In the genomic region with DNA sequence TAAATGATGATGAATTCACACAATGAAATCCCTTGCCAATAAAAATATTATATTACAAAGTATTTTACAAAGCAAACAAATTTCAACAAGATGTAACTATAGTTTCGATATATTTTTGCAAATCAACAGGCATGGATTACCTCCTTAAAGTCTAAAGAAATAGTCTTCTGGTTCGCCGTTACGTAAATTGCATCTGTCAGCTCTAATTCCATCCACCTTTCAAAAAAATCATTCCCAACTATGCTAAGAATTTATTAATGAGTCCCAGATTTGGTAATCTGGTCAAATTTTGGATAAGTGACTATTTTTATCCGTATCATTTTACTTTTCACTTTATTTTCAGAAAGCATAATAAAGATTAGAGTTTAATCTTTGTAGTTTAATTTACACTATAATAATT, we compare ENCODE assay signal across 28 cellular contexts.
DNase-seq lines count a peak whose midpoint lies in the region; ATAC-seq, FAIRE-seq and TF ChIP-seq lines count a peak whose summit lies in the region.
"Had no signal": no experiment of that assay in that cellular context is flagged by ENCODE, and none has a peak within 500 bp of the region (broad histone marks: within the 10 kb centered on the region; RNA-seq: fewer than 3 reads in every experiment).

No MANE protein-coding gene starts in this region.

- H3K79me1 ChIP-seq in IMR-90 (ENCODE audit: low read depth in 1 of 2, low read length in 2 of 2), result no peaks in the 10 kb centered on the region

- no peak overlapping the region for H3K18ac ChIP-seq in IMR-90 (ENCODE audit: low read depth, low read length)

- no peak overlapping the region for H3K4ac ChIP-seq in IMR-90 (ENCODE audit: low read depth, low read length)

- CTCF ChIA-PET in HepG2 (lab: Yijun Ruan, JAX; ENCODE audit: low intra/inter-chr PET ratio, low total read pairs) (no interaction called here), IMR-90 (lab: Yijun Ruan, JAX) (no interaction called here)

- H3K4me3 Mint-ChIP-seq in neural progenitor cell, result no peak overlapping the region
- H3K4me3 Mint-ChIP-seq: CD14-positive monocyte; CD4-positive, alpha-beta memory T cell; CD4-positive, CD25-positive, alpha-beta regulatory T cell; CD8-positive, alpha-beta memory T cell had no signal

- dilution Hi-C loops in IMR-90 (cut with HindIII; ENCODE audit: low sequenced_read_pairs, unreplicated experiment), result no loop called here

- H3K79me2 ChIP-seq in HepG2 (ENCODE audit: insufficient read depth, low read length) (no peaks in the 10 kb centered on the region), neural progenitor cell (ENCODE audit: low read depth) (no peaks in the 10 kb centered on the region)

- H3K9me1 ChIP-seq in IMR-90 (ENCODE audit: insufficient read depth, low read length), result no peaks in the 10 kb centered on the region

- H4K20me1 ChIP-seq in HepG2 (ENCODE audit: insufficient read depth, low read length) (no peaks in the 10 kb centered on the region), IMR-90 (ENCODE audit: insufficient read depth, low read length) (no peaks in the 10 kb centered on the region), neural progenitor cell (ENCODE audit: low read depth) (no peaks in the 10 kb centered on the region)
- H4K20me1 ChIP-seq: BLaER1 had no signal

- peaks cover 24% of the 10 kb centered on the region for H3F3A ChIP-seq in neural progenitor cell (ENCODE audit: low read depth)

- BruUV-seq in HepG2 (replicated peaks; lab: Mats Ljungman, UMichigan) (no TSS peak), IMR-90 (replicated peaks; lab: Mats Ljungman, UMichigan) (no TSS peak)

- no peak for FAIRE-seq in HepG2 (lab: Jason Lieb, UNC)
- FAIRE-seq: GM12878, GM12892, GM18507, GM19239 had no signal

- H3K4me1 ChIP-seq in HepG2 (ENCODE audit: insufficient read depth, low read length) (no peaks in the 10 kb centered on the region), right lobe of liver (no peaks in the 10 kb centered on the region), IMR-90 (ENCODE audit: control insufficient read depth, insufficient read depth, low read length) (no peaks in the 10 kb centered on the region), neural progenitor cell (peaks cover 41% of the 10 kb centered on the region)
- H3K4me1 ChIP-seq: BLaER1 had no signal

- no peak overlapping the region for H3K4me3 ChIP-seq in HepG2 (replicated peaks in 1 of 3; ENCODE audit: insufficient read depth in 1 of 3, low read depth in 2 of 3, low read length in 3 of 3)
- H3K4me3 ChIP-seq in right lobe of liver, result no peak overlapping the region
- H3K4me3 ChIP-seq in IMR-90 (ENCODE audit: insufficient read depth, low read depth, low read length), result no peak overlapping the region
- no peak overlapping the region for H3K4me3 ChIP-seq in neural progenitor cell
- H3K4me3 ChIP-seq: BLaER1, GM12878 had no signal

- H2AFZ ChIP-seq in HepG2 (ENCODE audit: low read length) (no peak overlapping the region), IMR-90 (replicated peaks; ENCODE audit: low read length, poor library complexity) (no peak overlapping the region), neural progenitor cell (replicated peaks) (no peak overlapping the region)

- no peak overlapping the region for H3K14ac ChIP-seq in IMR-90 (replicated peaks; ENCODE audit: low read depth, low read length)

- no peak overlapping the region for H3K27ac Mint-ChIP-seq in neural progenitor cell
- H3K27ac Mint-ChIP-seq: CD14-positive monocyte; CD4-positive, alpha-beta memory T cell; CD8-positive, alpha-beta memory T cell had no signal

- no peaks in the 10 kb centered on the region for H3K9me3 Mint-ChIP-seq in neural progenitor cell

- no peaks in the 10 kb centered on the region for H3K36me3 ChIP-seq in HepG2 (replicated peaks in 1 of 2; ENCODE audit: control insufficient read depth in 1 of 2, insufficient read depth in 2 of 2, low read length in 2 of 2)
- H3K36me3 ChIP-seq in right lobe of liver, result no peaks in the 10 kb centered on the region
- H3K36me3 ChIP-seq in IMR-90 (ENCODE audit: control insufficient read depth, insufficient read depth, low read length), result no peaks in the 10 kb centered on the region
- no peaks in the 10 kb centered on the region for H3K36me3 ChIP-seq in neural progenitor cell
- H3K36me3 ChIP-seq: BE2C, BLaER1 had no signal

- no peak overlapping the region for H4K5ac ChIP-seq in IMR-90 (ENCODE audit: low read depth, low read length)

- no peak overlapping the region for H4K8ac ChIP-seq in IMR-90 (ENCODE audit: low read depth in 2 of 2, low read length in 2 of 2)

- ATAC-seq in HepG2 (no peak), right lobe of liver (no peak), IMR-90 (ENCODE audit: low read depth) (no peak), GM18909 (IDR thresholded peaks at IDR 0.05; ENCODE audit: poor library complexity, unreplicated experiment) (no peak)
- ATAC-seq: GM12878 had no signal

- no peak overlapping the region for H4K91ac ChIP-seq in IMR-90 (ENCODE audit: insufficient read depth, low read depth, low read length)

- WGBS in HepG2 (ENCODE audit: low lambda C conversion rate), result 31% methylated on average over 5 of the region's 5 CpGs
- WGBS in right lobe of liver (ENCODE audit: insufficient coverage, low coverage, low lambda C conversion rate, missing lambda C conversion rate), result 69% methylated on average over 5 of the region's 5 CpGs
- WGBS in IMR-90 (ENCODE audit: extremely low coverage in 2 of 2, insufficient read length in 1 of 2), 2 experiments, result no CpG with 5 or more reads among the region's 5 CpGs

- no peak overlapping the region for H2AK9ac ChIP-seq in IMR-90 (replicated peaks; ENCODE audit: low read depth, low read length, poor library complexity)

- no peak overlapping the region for H2BK120ac ChIP-seq in IMR-90 (ENCODE audit: low read depth, low read length)

- no peak overlapping the region for H2AK5ac ChIP-seq in IMR-90 (ENCODE audit: low read depth, low read length)

- POLR2A ChIA-PET in HepG2 (lab: Yijun Ruan, JAX), result no interaction called here
- POLR2A ChIA-PET in IMR-90 (lab: Charles Lee; ENCODE audit: unreplicated experiment), result no interaction called here

- H3K27me3 ChIP-seq in HepG2 (ENCODE audit: control insufficient read depth in 1 of 2, insufficient read depth in 2 of 2, low read length in 2 of 2) (no peaks in the 10 kb centered on the region), right lobe of liver (no peaks in the 10 kb centered on the region), IMR-90 (ENCODE audit: control insufficient read depth, insufficient read depth, low read length) (no peaks in the 10 kb centered on the region), neural progenitor cell (no peaks in the 10 kb centered on the region)
- H3K27me3 ChIP-seq: BE2C, BLaER1 had no signal

- H3K27ac ChIP-seq in HepG2 (ENCODE audit: extremely low read length, insufficient read depth, low read length) (no peak overlapping the region), right lobe of liver (no peak overlapping the region), IMR-90 (ENCODE audit: insufficient read depth, low read length) (no peak overlapping the region), neural progenitor cell (peak overlapping the region; percentile 47)
- H3K27ac ChIP-seq: 22Rv1, BLaER1 had no signal

- in situ Hi-C loops in HepG2 (cut with HindIII; ENCODE audit: extremely low pct_ligation_motif_present, low pct_unique_long_range_greater_than_20kb), result no loop called here
- in situ Hi-C loops in IMR-90 (cut with MboI; ENCODE audit: low sequenced_read_pairs), result no loop called here

- TF ChIP-seq CTCF in HepG2 (CRISPR knock-in tag; IDR thresholded peaks at IDR 0.05), result no peak
- TF ChIP-seq CTCF in right lobe of liver (IDR thresholded peaks at IDR 0.05), result no peak
- no peak for TF ChIP-seq CTCF in IMR-90 (conservative IDR thresholded peaks at IDR 0.05; ENCODE audit: low read depth, low read length)
- TF ChIP-seq CTCF in neural progenitor cell (IDR thresholded peaks at IDR 0.05), result no peak

- H3K9ac ChIP-seq in HepG2 (ENCODE audit: insufficient read depth, low read depth, low read length) (no peak overlapping the region), IMR-90 (ENCODE audit: low read depth, low read length) (no peak overlapping the region), neural progenitor cell (no peak overlapping the region)
- H3K9ac ChIP-seq: BLaER1 had no signal

- TF ChIP-seq POLR2A in HepG2 (IDR thresholded peaks at IDR 0.05; ENCODE audit: insufficient read depth in 1 of 2, low read depth in 2 of 2, low read length in 2 of 2) (no peak), right lobe of liver (IDR thresholded peaks at IDR 0.05) (no peak), IMR-90 (IDR thresholded peaks at IDR 0.05; ENCODE audit: low read depth, low read length) (no peak)

- no peak overlapping the region for H2BK5ac ChIP-seq in IMR-90 (ENCODE audit: low read depth, low read length, poor library complexity, severe bottlenecking)

- H3K56ac ChIP-seq in IMR-90 (ENCODE audit: extremely low read depth, insufficient read depth, low read length), result no peak overlapping the region

- H3K4me2 ChIP-seq in HepG2 (ENCODE audit: low read depth, low read length), result no peak overlapping the region
- no peak overlapping the region for H3K4me2 ChIP-seq in IMR-90 (ENCODE audit: low read depth, low read length)
- H3K4me2 ChIP-seq in neural progenitor cell, result no peak overlapping the region
- H3K4me2 ChIP-seq: BLaER1 had no signal

- H3K9me3 ChIP-seq in HepG2 (ENCODE audit: low read length) (no peaks in the 10 kb centered on the region), right lobe of liver (no peaks in the 10 kb centered on the region), IMR-90 (ENCODE audit: control insufficient read depth, insufficient read depth, low read length) (no peaks in the 10 kb centered on the region), neural progenitor cell (ENCODE audit: low read depth) (no peaks in the 10 kb centered on the region)
- H3K9me3 ChIP-seq: BE2C, BLaER1 had no signal

- TF ChIP-seq RAD21 in HepG2 (CRISPR knock-in tag; IDR thresholded peaks at IDR 0.05) (no peak), IMR-90 (IDR thresholded peaks at IDR 0.05; ENCODE audit: low read length) (no peak)

- no peak overlapping the region for H3K23ac ChIP-seq in IMR-90 (ENCODE audit: low read depth, low read length)

- no peaks in the 10 kb centered on the region for H3K36me3 Mint-ChIP-seq in neural progenitor cell
- H3K36me3 Mint-ChIP-seq: CD14-positive monocyte; CD4-positive, alpha-beta memory T cell; CD4-positive, CD25-positive, alpha-beta regulatory T cell; CD8-positive, alpha-beta memory T cell had no signal

- peaks cover 9% of the 10 kb centered on the region for H3K4me1 Mint-ChIP-seq in neural progenitor cell
- H3K4me1 Mint-ChIP-seq: CD14-positive monocyte; CD4-positive, alpha-beta memory T cell; CD4-positive, CD25-positive, alpha-beta regulatory T cell; CD8-positive, alpha-beta memory T cell had no signal

- intact Hi-C loops in HepG2 (cut with micrococcal nuclease; ENCODE audit: unreplicated experiment), result no loop called here
- intact Hi-C loops in right lobe of liver (cut with DNase I), result no loop called here
- intact Hi-C loops in IMR-90 (cut with micrococcal nuclease), result no loop called here

- H3K27me3 Mint-ChIP-seq in neural progenitor cell (ENCODE audit: insufficient read depth, low read depth), result no peaks in the 10 kb centered on the region
- H3K27me3 Mint-ChIP-seq: CD4-positive, alpha-beta memory T cell; CD4-positive, CD25-positive, alpha-beta regulatory T cell; CD8-positive, alpha-beta memory T cell had no signal

- DNase-seq in HepG2 (ENCODE audit: low spot score), result no peak
- no peak for DNase-seq in right lobe of liver
- no peak for DNase-seq in IMR-90
- no peak for DNase-seq in neural progenitor cell (ENCODE audit: low spot score)
- no peak for DNase-seq in SW480 (ENCODE audit: low spot score)
- no peak for DNase-seq in NCI-H1694 treated with DMSO at 0.1 percent for 48 hours (lab: John Stamatoyannopoulos, UW)
- DNase-seq: ACHN; BE2C; C1 segment of cervical spinal cord; CD4-positive, alpha-beta memory T cell; CD4-positive, CD25-positive, alpha-beta regulatory T cell; CD8-positive, alpha-beta memory T cell; COR-L47; DMS 273 treated with DMSO at 0.1 percent for 48 hours; DMS153; DMS53; DMS79; DND-41; EL; GDM1 had no signal

- H2BK20ac ChIP-seq in IMR-90 (ENCODE audit: low read depth, low read length), result no peak overlapping the region

- H2BK15ac ChIP-seq in IMR-90 (ENCODE audit: low read depth, low read length), result no peak overlapping the region

- no peak for TF ChIP-seq EP300 in HepG2 (IDR thresholded peaks at IDR 0.05; ENCODE audit: low read depth in 2 of 2, low read length in 2 of 2)
- TF ChIP-seq EP300 in HepG2 (CRISPR knock-in tag; IDR thresholded peaks at IDR 0.05; ENCODE audit: borderline replicate concordance), result no peak
